8 cellular contexts compared by ENCODE assay signal in genomic region chr19:11203194-11204075, GRCh38. TPM values are rescaled to one million over a fixed set of nuclear protein-coding genes. Genes with fewer than 3 reads are reported as not detected.
DNase-seq lines count a peak whose midpoint lies in the region; ATAC-seq and TF ChIP-seq lines count a peak whose summit lies in the region.

No MANE protein-coding gene starts in this region.

- H3K27me3 ChIP-seq in hepatocyte, result no peaks in the 10 kb centered on the region
- H3K27me3 ChIP-seq in sigmoid colon, result no peaks in the 10 kb centered on the region

- H3K27ac ChIP-seq in hepatocyte (peak overlapping the region; percentile 75), sigmoid colon (peak overlapping the region; percentile 91 to 98 (median 94))

- peak overlapping the region; percentile 8 for H3K4me2 ChIP-seq in hepatocyte

- no peak overlapping the region for H2AFZ ChIP-seq in hepatocyte

- H3K36me3 ChIP-seq in hepatocyte (replicated peaks; ENCODE audit: insufficient read depth, low read depth), result no peaks in the 10 kb centered on the region
- H3K36me3 ChIP-seq in sigmoid colon, result peaks cover 0 to 17% (median 0%) of the 10 kb centered on the region in 4 donors

- TF ChIP-seq POLR2A in sigmoid colon (IDR thresholded peaks at IDR 0.05), result no peak

- H4K20me1 ChIP-seq in hepatocyte (ENCODE audit: insufficient read depth, poor library complexity, severe bottlenecking), result no peaks in the 10 kb centered on the region

- 51% methylated on average over 11 of the region's 17 CpGs for WGBS in hepatocyte (ENCODE audit: low lambda C conversion rate, missing lambda C conversion rate)
- 50 to 58% methylated on average over 17 of the region's 17 CpGs for WGBS in sigmoid colon, 2 donors

- intact Hi-C loops in sigmoid colon (cut with DNase I), result loop anchor here (1.0 to 10.0 kb wide), 3 partner anchors 66 to 259 kb away; no protein-coding TSS in a partner anchor

- DNase-seq in ACHN (peak; percentile 59), GM13976 (ENCODE audit: low spot score) (peak; percentile 81), SK-N-DZ (ENCODE audit: low spot score) (peak; percentile 52), astrocyte of the spinal cord (ENCODE audit: low read depth, low spot score) (peak; percentile 73), hepatocyte (ENCODE audit: low spot score) (peak; percentile 79), sigmoid colon (peak; percentile 97)

- ATAC-seq in HG03025 (IDR thresholded peaks at IDR 0.05; ENCODE audit: low FRiP score, unreplicated experiment) (no peak), GM21619 (IDR thresholded peaks at IDR 0.05; ENCODE audit: unreplicated experiment) (no peak)

- peak; percentile 84 for TF ChIP-seq CTCF in GM13976 (IDR thresholded peaks at IDR 0.05; ENCODE audit: borderline replicate concordance, control extremely low read depth, extremely low read depth, insufficient read depth, missing control alignments)
- TF ChIP-seq CTCF in astrocyte of the spinal cord (IDR thresholded peaks at IDR 0.05; ENCODE audit: low read depth, low read length), result peak; percentile 90
- peak; percentile 75 for TF ChIP-seq CTCF in hepatocyte (IDR thresholded peaks at IDR 0.05; ENCODE audit: poor library complexity)
- TF ChIP-seq CTCF in sigmoid colon (IDR thresholded peaks at IDR 0.05), result peak; percentile 89 to 96 (median 96)

- H3K4me1 ChIP-seq in hepatocyte (ENCODE audit: insufficient read depth) (peaks cover 12% of the 10 kb centered on the region), sigmoid colon (peaks cover 0 to 56% (median 44%) of the 10 kb centered on the region in 4 donors)

- H3K9me2 ChIP-seq in hepatocyte (replicated peaks; ENCODE audit: insufficient read depth), result no peaks in the 10 kb centered on the region

- TF ChIP-seq EP300 in sigmoid colon (IDR thresholded peaks at IDR 0.05), result peak in 3 of 4 donors; percentile 49 to 80 (median 69)

- in situ Hi-C loops in ACHN (cut with HindIII; ENCODE audit: low pct_ligation_motif_present, low pct_unique_long_range_greater_than_20kb, low sequenced_read_pairs), result no loop called here
- in situ Hi-C loops in GM13976 (cut with MboI; ENCODE audit: low sequenced_read_pairs, unreplicated experiment), result loop anchor here (10.0 kb wide), 1 partner anchor 159 kb away; no protein-coding TSS in a partner anchor
- in situ Hi-C loops in astrocyte of the spinal cord (cut with HindIII; ENCODE audit: low sequenced_read_pairs), result no loop called here

- no peaks in the 10 kb centered on the region for H3K79me2 ChIP-seq in hepatocyte

- H3K4me3 ChIP-seq in astrocyte of the spinal cord (ENCODE audit: low read depth, low read length) (no peak overlapping the region), hepatocyte (no peak overlapping the region), sigmoid colon (peak overlapping the region in 3 of 4 donors; percentile 31 to 45 (median 43))

- no peaks in the 10 kb centered on the region for H3K9me3 ChIP-seq in hepatocyte (ENCODE audit: low read depth)
- H3K9me3 ChIP-seq in sigmoid colon, result no peaks in the 10 kb centered on the region

RNA-seq across cellular contexts. Expression of gene KANK2, which starts 6.1 kb away (rescaled TPM):
- polyA plus RNA-seq in SK-N-DZ (2014; cell fraction: cytosol; rRNA removed), result 20.7 and 22.0 TPM in 2 replicates
- 14.7 and 21.7 TPM in 2 replicates for polyA plus RNA-seq in SK-N-DZ (2014; cell fraction: nucleus; rRNA removed)
- total RNA-seq in hepatocyte (58.3 and 60.3 TPM in 2 replicates), sigmoid colon (1,000 to 10,000 TPM in 2 of 4 donors, 100 to 1,000 TPM in 2; 691 to 1,314 (median 1,068) TPM)
- polyA plus RNA-seq in hepatocyte (35.2 and 39.6 TPM in 2 replicates), sigmoid colon (100 to 1,000 TPM in 1 of 3 donors, 10 to 100 TPM in 2; 29.8 to 130 (median 89.4) TPM)

RNA-seq across cellular contexts. Expression of gene ANGPTL8, which starts 36.0 kb away (rescaled TPM):
- not detected in 2 replicates for polyA plus RNA-seq in SK-N-DZ (2014; cell fraction: cytosol; rRNA removed)
- polyA plus RNA-seq in SK-N-DZ (2014; cell fraction: nucleus; rRNA removed), result not detected in 2 replicates
- total RNA-seq in hepatocyte (24.9 and 25.5 TPM in 2 replicates), sigmoid colon (not detected)
- polyA plus RNA-seq in hepatocyte (14.4 and 20.8 TPM in 2 replicates), sigmoid colon (1 to 10 TPM in 1 of 3 donors, not detected in 2; 8.1 TPM)

RNA-seq across cellular contexts. Expression of gene SPC24, which starts 47.9 kb away (rescaled TPM):
- 120 and 144 TPM in 2 replicates for polyA plus RNA-seq in SK-N-DZ (2014; cell fraction: cytosol; rRNA removed)
- polyA plus RNA-seq in SK-N-DZ (2014; cell fraction: nucleus; rRNA removed), result 99.3 and 99.7 TPM in 2 replicates
- total RNA-seq in hepatocyte (9.0 and 11.5 TPM in 2 replicates), sigmoid colon (1 to 10 TPM in 3 of 4 donors, under 1 TPM in 1; 0.99 to 6.0 (median 2.8) TPM)
- polyA plus RNA-seq in hepatocyte (5.2 and 8.8 TPM in 2 replicates), sigmoid colon (10 to 100 TPM in 1 of 3 donors, 1 to 10 TPM in 2; 1.2 to 13.0 (median 2.1) TPM)

RNA-seq across cellular contexts. Expression of gene DOCK6, which starts 58.9 kb away (rescaled TPM):
- 0.43 and 1.2 TPM in 2 replicates for polyA plus RNA-seq in SK-N-DZ (2014; cell fraction: cytosol; rRNA removed)
- polyA plus RNA-seq in SK-N-DZ (2014; cell fraction: nucleus; rRNA removed), result 1.9 and 3.3 TPM in 2 replicates
- total RNA-seq in hepatocyte (12.6 and 17.4 TPM in 2 replicates), sigmoid colon (10 to 100 TPM; 17.1 to 39.9 (median 20.8) TPM)
- polyA plus RNA-seq in hepatocyte (36.8 and 43.7 TPM in 2 replicates), sigmoid colon (10 to 100 TPM in 2 of 3 donors, 1 to 10 TPM in 1; 8.8 to 40.5 (median 16.2) TPM)

Comparison
In these comparisons a context has a peak if more than half of its experiments do, and no peak if none do; other contexts are left out.
1. H3K4me3 ChIP-seq: peak in sigmoid colon (3 of 4); none in astrocyte of the spinal cord (single experiment) and hepatocyte (single experiment).
2. RNA of gene KANK2, which starts 6.1 kb away (total RNA-seq): 691 to 1,314 TPM in sigmoid colon; 58.3 to 60.3 TPM in hepatocyte; every median in the first group is over 10 times any median in the second.
3. RNA of gene ANGPTL8, which starts 36.0 kb away (total RNA-seq): 24.9 to 25.5 TPM in hepatocyte; not detected in sigmoid colon; every median in the first group is over 10 times any median in the second.
4. Peak in every context shown above with its lines, with median percentiles within 50 percentile points of each other: DNase-seq and CTCF ChIP-seq.